In the genomic region with DNA sequence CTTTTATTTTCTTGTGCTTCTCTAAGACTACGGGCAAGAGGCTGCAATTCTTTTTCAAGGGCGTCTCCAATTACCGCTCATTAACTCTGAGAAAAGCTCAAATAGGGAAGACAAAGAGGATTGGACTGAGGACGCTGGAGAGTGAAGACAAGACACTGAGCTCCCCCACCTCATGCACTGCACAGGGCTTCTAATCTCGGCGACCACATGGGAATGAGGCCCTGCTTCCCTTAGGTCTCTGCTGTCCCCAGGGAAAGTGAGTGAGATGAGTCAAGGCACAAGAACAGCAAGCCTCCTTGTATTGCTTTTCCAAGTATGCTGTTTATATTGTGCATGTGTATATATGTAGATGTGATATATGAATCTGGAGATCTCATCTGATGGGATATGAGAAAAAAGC, we compare ENCODE assay signal across 12 cellular contexts.
"Had no signal": no experiment of that assay in that cellular context is flagged by ENCODE, and none has a peak within 500 bp of the region (broad histone marks: within the 10 kb centered on the region; RNA-seq: fewer than 3 reads in every experiment).

No MANE protein-coding gene starts in this region.

- H3K27me3 Mint-ChIP-seq: activated T-helper 17 cell treated with anti-CD3 and anti-CD28 coated beads, Interleukin-2, amount 50 U/mL, for 72 hours; effector memory CD8-positive, alpha-beta T cell had no signal

- H3K4me3 Mint-ChIP-seq: activated naive CD4-positive, alpha-beta T cell treated with anti-CD3 and anti-CD28 coated beads for 36 hours; activated T-helper 17 cell treated with anti-CD3 and anti-CD28 coated beads, Interleukin-2, amount 50 U/mL, for 72 hours; effector memory CD8-positive, alpha-beta T cell had no signal

- H3K9me3 ChIP-seq: stomach, thoracic aorta had no signal

- H3K9ac ChIP-seq: parathyroid adenoma had no signal

- H3K27ac Mint-ChIP-seq: activated naive CD4-positive, alpha-beta T cell treated with anti-CD3 and anti-CD28 coated beads for 36 hours; activated T-helper 17 cell treated with anti-CD3 and anti-CD28 coated beads, Interleukin-2, amount 50 U/mL, for 72 hours; effector memory CD8-positive, alpha-beta T cell had no signal

- H3K36me3 ChIP-seq: stomach, thoracic aorta had no signal

- H3K4me3 ChIP-seq: stomach, thoracic aorta had no signal

- H3K9me3 Mint-ChIP-seq: activated naive CD4-positive, alpha-beta T cell treated with anti-CD3 and anti-CD28 coated beads for 36 hours; activated T-helper 17 cell treated with anti-CD3 and anti-CD28 coated beads, Interleukin-2, amount 50 U/mL, for 72 hours; effector memory CD8-positive, alpha-beta T cell had no signal

- H3K27ac ChIP-seq: epithelial cell of prostate, parathyroid adenoma, stomach, thoracic aorta had no signal

- ATAC-seq: activated T-helper 17 cell treated with anti-CD3 and anti-CD28 coated beads, Interleukin-2, amount 50 U/mL, for 72 hours; effector memory CD8-positive, alpha-beta T cell had no signal

- H3K4me1 ChIP-seq: parathyroid adenoma, stomach had no signal

- H2AFZ ChIP-seq: parathyroid adenoma had no signal

- H3K27me3 ChIP-seq: stomach had no signal

- DNase-seq: activated CD4-positive, alpha-beta T cell treated with anti-CD3 and anti-CD28 coated beads, Interleukin-2, amount 50 U/mL, for 1 hour; activated CD4-positive, CD25-positive, alpha-beta regulatory T cell; activated naive CD4-positive, alpha-beta T cell treated with anti-CD3 and anti-CD28 coated beads for 36 hours; activated T-cell treated with anti-CD3 and anti-CD28 coated beads for 4 hours; effector memory CD8-positive, alpha-beta T cell; stimulated activated CD4-positive, alpha-beta T cell treated with anti-CD3 and anti-CD28 coated beads, Interleukin-15, amount 100 ng/mL, for 24 hours; stimulated activated CD4-positive, alpha-beta T cell treated with anti-CD3 and anti-CD28 coated beads, Interleukin-4, amount 100 ng/mL, for 4 hours; stomach had no signal
